ENCODE assay signal across 27 cellular contexts in genomic region chr21:37342046-37342632, GRCh38. TPM values are rescaled to one million over a fixed set of nuclear protein-coding genes. Genes with fewer than 3 reads are reported as not detected.
DNase-seq lines count a peak whose midpoint lies in the region; ATAC-seq and TF ChIP-seq lines count a peak whose summit lies in the region.
"Had no signal": no experiment of that assay in that cellular context is flagged by ENCODE, and none has a peak within 500 bp of the region (broad histone marks: within the 10 kb centered on the region; RNA-seq: fewer than 3 reads in every experiment).

No MANE protein-coding gene starts in this region.

- CTCF ChIA-PET in A673 (lab: Charles Lee), result no interaction called here

- H3K27me3 ChIP-seq in A673 (replicated peaks; ENCODE audit: insufficient read depth, low read depth, low read length, poor library complexity) (no peaks in the 10 kb centered on the region), mesenchymal stem cell (ENCODE audit: control insufficient read depth in 1 of 2, insufficient read depth in 1 of 2, low read length in 2 of 2) (no peaks in the 10 kb centered on the region), HAP-1 (ENCODE audit: low read depth) (no peaks in the 10 kb centered on the region), body of pancreas (no peaks in the 10 kb centered on the region)
- H3K27me3 ChIP-seq: brain microvascular endothelial cell, vagina had no signal

- no peak overlapping the region for H3K4me3 ChIP-seq in A673 (ENCODE audit: low read depth, low read length, poor library complexity, severe bottlenecking)
- H3K4me3 ChIP-seq in mesenchymal stem cell (ENCODE audit: insufficient read depth in 1 of 2, low read depth in 1 of 2, low read length in 2 of 2), result no peak overlapping the region
- H3K4me3 ChIP-seq in HAP-1, result no peak overlapping the region
- no peak overlapping the region for H3K4me3 ChIP-seq in body of pancreas
- H3K4me3 ChIP-seq: psoas muscle, thoracic aorta, vagina had no signal

- WGBS in mesenchymal stem cell, result 93% methylated on average over 4 of the region's 9 CpGs
- 79 to 81% methylated on average over 9 of the region's 9 CpGs for WGBS in body of pancreas, 2 donors

- ATAC-seq in body of pancreas, result no peak
- ATAC-seq: activated T-cell treated with anti-CD3 and anti-CD28 coated beads, Interleukin-2, amount 50 U/mL, for 72 hours; CD8-positive, alpha-beta T cell; psoas muscle had no signal

- no peak overlapping the region for H2BK12ac ChIP-seq in mesenchymal stem cell (ENCODE audit: low read length in 2 of 2)

- intact Hi-C loops in A673 (cut with micrococcal nuclease; ENCODE audit: unreplicated experiment) (no loop called here), body of pancreas (cut with DNase I) (no loop called here)

- no peak overlapping the region for H3K18ac ChIP-seq in mesenchymal stem cell (ENCODE audit: low read depth in 1 of 2, low read length in 2 of 2)

- peaks cover 5% of the 10 kb centered on the region for H3K9me3 Mint-ChIP-seq in chondrocyte (ENCODE audit: low read depth)
- H3K9me3 Mint-ChIP-seq: CD8-positive, alpha-beta T cell had no signal

- no peak overlapping the region for H3K4me3 Mint-ChIP-seq in chondrocyte (ENCODE audit: unreplicated experiment)
- H3K4me3 Mint-ChIP-seq: activated T-cell treated with anti-CD3 and anti-CD28 coated beads, Interleukin-2, amount 50 U/mL, for 72 hours; B cell; CD8-positive, alpha-beta T cell; H9; memory B cell; stimulated activated naive CD8-positive, alpha-beta T cell treated with anti-CD3 and anti-CD28 coated beads, Interleukin-15, Interleukin-2, amounts not matched to agents 100 ng/mL and 50 ng/mL, for 24 hours; WTC11 had no signal

- no peak overlapping the region for H3K4ac ChIP-seq in mesenchymal stem cell (ENCODE audit: low read depth in 1 of 2, low read length in 2 of 2)

- no peaks in the 10 kb centered on the region for H3K36me3 ChIP-seq in A673 (ENCODE audit: insufficient read depth, low read length, poor library complexity, severe bottlenecking)
- no peaks in the 10 kb centered on the region for H3K36me3 ChIP-seq in mesenchymal stem cell (ENCODE audit: control insufficient read depth in 1 of 2, insufficient read depth in 2 of 2, low read depth in 1 of 2, low read length in 2 of 2)
- H3K36me3 ChIP-seq in HAP-1 (replicated peaks), result no peaks in the 10 kb centered on the region
- no peaks in the 10 kb centered on the region for H3K36me3 ChIP-seq in body of pancreas (replicated peaks in 1 of 2; ENCODE audit: insufficient read depth in 1 of 2, low read depth in 2 of 2)
- H3K36me3 ChIP-seq: brain microvascular endothelial cell, thoracic aorta, vagina had no signal

- H3K9ac ChIP-seq in mesenchymal stem cell (ENCODE audit: low read length), result no peak overlapping the region
- H3K9ac ChIP-seq: KMS-11 had no signal

- in situ Hi-C loops in HAP-1 (cut with MboI; ENCODE audit: low sequenced_read_pairs), result no loop called here

- H2AFZ ChIP-seq in mesenchymal stem cell (ENCODE audit: low read depth, low read length), result no peak overlapping the region

- H2BK120ac ChIP-seq in mesenchymal stem cell (ENCODE audit: low read depth, low read length), result peak overlapping the region; percentile 61

- no peak overlapping the region for H3K4me2 ChIP-seq in mesenchymal stem cell (ENCODE audit: low read length, poor library complexity, severe bottlenecking)
- H3K4me2 ChIP-seq: KMS-11 had no signal

- H3K27ac ChIP-seq in A673 (ENCODE audit: low read depth, low read length, poor library complexity, severe bottlenecking) (peak overlapping the region; percentile 50), mesenchymal stem cell (ENCODE audit: low read length, poor library complexity, severe bottlenecking) (no peak overlapping the region), body of pancreas (no peak overlapping the region)
- H3K27ac ChIP-seq: brain microvascular endothelial cell, KMS-11, thoracic aorta, vagina had no signal

- no peaks in the 10 kb centered on the region for H3K79me1 ChIP-seq in mesenchymal stem cell (replicated peaks; ENCODE audit: low read length, poor library complexity, severe bottlenecking)

- H3K14ac ChIP-seq in mesenchymal stem cell (ENCODE audit: low read length in 2 of 2), result no peak overlapping the region

- peak overlapping the region; percentile 28 for H3K27ac Mint-ChIP-seq in chondrocyte (ENCODE audit: unreplicated experiment)
- H3K27ac Mint-ChIP-seq: activated T-cell treated with anti-CD3 and anti-CD28 coated beads, Interleukin-2, amount 50 U/mL, for 72 hours; B cell; CD8-positive, alpha-beta T cell; memory B cell; stimulated activated naive CD8-positive, alpha-beta T cell treated with anti-CD3 and anti-CD28 coated beads, Interleukin-15, Interleukin-2, amounts not matched to agents 100 ng/mL and 50 ng/mL, for 24 hours; WTC11 had no signal

- no peak for TF ChIP-seq POLR2A in body of pancreas (IDR thresholded peaks at IDR 0.05)

- no peak overlapping the region for H2AK5ac ChIP-seq in mesenchymal stem cell (ENCODE audit: low read length, severe bottlenecking)

- BruUV-seq in A673 (replicated peaks; lab: Mats Ljungman, UMichigan), result no TSS peak

- no peaks in the 10 kb centered on the region for H3K36me3 Mint-ChIP-seq in chondrocyte (ENCODE audit: low read depth)
- H3K36me3 Mint-ChIP-seq: CD8-positive, alpha-beta T cell; memory B cell had no signal

- H3K4me1 Mint-ChIP-seq in chondrocyte (ENCODE audit: low read depth), result peaks cover 41% of the 10 kb centered on the region
- H3K4me1 Mint-ChIP-seq: B cell, memory B cell had no signal

- no peak overlapping the region for H4K8ac ChIP-seq in mesenchymal stem cell (ENCODE audit: low read length)

- TF ChIP-seq CTCF in A673 (conservative IDR thresholded peaks at IDR 0.05; ENCODE audit: low read depth, low read length) (no peak), chondrocyte (IDR thresholded peaks at IDR 0.05) (no peak), body of pancreas (IDR thresholded peaks at IDR 0.05) (no peak)

- DNase-seq in A673 (ENCODE audit: low spot score) (peak; percentile 80), M059J (ENCODE audit: low read depth) (peak; percentile 52), chondrocyte (ENCODE audit: low spot score) (no peak), mesenchymal stem cell (no peak), NCI-H774 (lab: John Stamatoyannopoulos, UW) (no peak), HAP-1 (ENCODE audit: low spot score in 2 of 2) (no peak), body of pancreas (no peak)
- DNase-seq in stimulated activated CD8-positive, alpha-beta memory T cell treated with anti-CD3 and anti-CD28 coated beads, Interleukin-4, amount 100 ng/mL, for 48 hours, result no peak
- DNase-seq: activated CD4-positive, alpha-beta T cell treated with anti-CD3 and anti-CD28 coated beads, Interleukin-2, amount 50 U/mL, for 1 hour; activated naive CD4-positive, alpha-beta T cell; activated T-cell treated with anti-CD3 and anti-CD28 coated beads, Interleukin-2, amount 50 U/mL, for 72 hours; brain microvascular endothelial cell; CD8-positive, alpha-beta T cell; H9; NCI-H1436 treated with DMSO at 0.1 percent for 48 hours; NCI-H345; NCI-H82; psoas muscle; SHP77; T1000 had no signal

- H2BK15ac ChIP-seq in mesenchymal stem cell (ENCODE audit: low read depth, poor library complexity, severe bottlenecking), result peak overlapping the region; percentile 52

- H4K91ac ChIP-seq in mesenchymal stem cell (ENCODE audit: low read length), result no peak overlapping the region

- H3K23ac ChIP-seq in mesenchymal stem cell (ENCODE audit: low read length in 2 of 2), result no peak overlapping the region

- no peaks in the 10 kb centered on the region for H3K27me3 Mint-ChIP-seq in chondrocyte (ENCODE audit: low read depth)
- H3K27me3 Mint-ChIP-seq: memory B cell; stimulated activated naive CD8-positive, alpha-beta T cell treated with anti-CD3 and anti-CD28 coated beads, Interleukin-15, Interleukin-2, amounts not matched to agents 100 ng/mL and 50 ng/mL, for 24 hours had no signal

- POLR2A ChIA-PET in A673 (lab: Charles Lee; ENCODE audit: low non-redundant PET), result no interaction called here

- H3K4me1 ChIP-seq in A673 (ENCODE audit: insufficient read depth, low read length, poor library complexity, severe bottlenecking), result peaks cover 25% of the 10 kb centered on the region
- H3K4me1 ChIP-seq in mesenchymal stem cell (ENCODE audit: control insufficient read depth, insufficient read depth, low read depth, low read length), result peaks cover 5% of the 10 kb centered on the region
- H3K4me1 ChIP-seq in HAP-1, result no peaks in the 10 kb centered on the region
- peaks cover 16% of the 10 kb centered on the region for H3K4me1 ChIP-seq in body of pancreas

- H3K9me3 ChIP-seq in A673 (ENCODE audit: low read depth, low read length, poor library complexity, severe bottlenecking), result no peaks in the 10 kb centered on the region
- peaks cover 17% of the 10 kb centered on the region for H3K9me3 ChIP-seq in mesenchymal stem cell (ENCODE audit: control insufficient read depth, low read length)
- H3K9me3 ChIP-seq in HAP-1, result no peaks in the 10 kb centered on the region
- H3K9me3 ChIP-seq in body of pancreas, result no peaks in the 10 kb centered on the region
- H3K9me3 ChIP-seq: psoas muscle, thoracic aorta, vagina had no signal

- no peak overlapping the region for H2BK5ac ChIP-seq in mesenchymal stem cell (ENCODE audit: low read depth, low read length, poor library complexity, severe bottlenecking)

RNA-seq across cellular contexts. Expression of gene DYRK1A, which starts 24.4 kb away (rescaled TPM):
- total RNA-seq in A673 (2021), result 66.4 and 70.5 TPM in 2 replicates
- total RNA-seq in M059J (2014; rRNA removed; shearing (Covaris generic)), result 55.5 and 79.8 TPM in 2 replicates
- 48.6 to 51.2 TPM (median 50.3 TPM) in 3 replicates for total RNA-seq in chondrocyte
- 19.3 TPM for polyA plus RNA-seq in mesenchymal stem cell (2013, experiment 1 of 2)
- polyA plus RNA-seq in mesenchymal stem cell (2013, experiment 2 of 2), result 19.3 TPM
- total RNA-seq in body of pancreas, result 10 to 100 TPM; 42.5 to 44.1 TPM

Comparison
In these comparisons a context has a peak if more than half of its experiments do, and no peak if none do; other contexts are left out.
1. DNase-seq: peak in A673 (single experiment) and M059J (single experiment); none in chondrocyte (single experiment), mesenchymal stem cell (single experiment), NCI-H774 (single experiment), stimulated activated CD8-positive, alpha-beta memory T cell treated with anti-CD3 and anti-CD28 coated beads, Interleukin-4, amount 100 ng/mL, for 48 hours (single experiment), HAP-1 (0 of 2) and body of pancreas (0 of 4).